Comparison of ENCODE assay signal across 1 cellular context in genomic region chr20:62119101-62119500, GRCh38.
TF ChIP-seq lines count a peak whose summit lies in the region.

No MANE protein-coding gene starts in this region.

TF ChIP-seq in HepG2, 621 proteins besides CTCF, POLR2A, EP300 and RAD21:
- TF ChIP-seq PBX2 (CRISPR knock-in tag; IDR thresholded peaks at IDR 0.05) = 0 out of 2 replicates have a peak, but pooled peaks have one; percentile 11
- no peak for TF ChIP-seq ZNF580 (CRISPR knock-in tag; IDR thresholded peaks at IDR 0.05; ENCODE audit: borderline replicate concordance, low read depth)
- TF ChIP-seq THAP9 (CRISPR knock-in tag; IDR thresholded peaks at IDR 0.05; ENCODE audit: borderline replicate concordance) = peak; percentile 12; the same call in 1 of the 2 replicates
- TF ChIP-seq ZBTB7A (CRISPR knock-in tag; IDR thresholded peaks at IDR 0.05) = 0 out of 2 replicates have a peak, but pooled peaks have one; percentile 18
- no peak for TF ChIP-seq AHR (CRISPR knock-in tag; IDR thresholded peaks at IDR 0.05)
- TF ChIP-seq KAT2B (IDR thresholded peaks at IDR 0.05; ENCODE audit: borderline replicate concordance, low read depth, low read length) = no peak
- no peak for TF ChIP-seq CEBPZ (IDR thresholded peaks at IDR 0.05; ENCODE audit: low read length)
- 0 out of 2 replicates have a peak, but pooled peaks have one; percentile 5 for TF ChIP-seq SMAD1 (CRISPR knock-in tag; IDR thresholded peaks at IDR 0.05; ENCODE audit: borderline replicate concordance, low read depth)
- TF ChIP-seq ZNF713 (CRISPR knock-in tag; IDR thresholded peaks at IDR 0.05) = no peak
- TF ChIP-seq ZFP91 (CRISPR knock-in tag; IDR thresholded peaks at IDR 0.05; ENCODE audit: borderline replicate concordance) = 0 out of 2 replicates have a peak, but pooled peaks have one; percentile 38
- TF ChIP-seq HOXA9 (CRISPR knock-in tag; IDR thresholded peaks at IDR 0.05; ENCODE audit: borderline replicate concordance) = no peak
- no peak for TF ChIP-seq PATZ1 (CRISPR knock-in tag; IDR thresholded peaks at IDR 0.05)
- no peak for TF ChIP-seq ZNF20 (CRISPR knock-in tag; IDR thresholded peaks at IDR 0.05)
- TF ChIP-seq EEA1 (CRISPR knock-in tag; IDR thresholded peaks at IDR 0.05; ENCODE audit: borderline replicate concordance) = no peak
- peak; percentile 53; the same call in 1 of the 2 replicates for TF ChIP-seq CEBPB (IDR thresholded peaks at IDR 0.05; ENCODE audit: borderline replicate concordance, low read depth, low read length)
- no peak for TF ChIP-seq PREB (CRISPR knock-in tag; IDR thresholded peaks at IDR 0.05)
- no peak for TF ChIP-seq E2F1 (CRISPR knock-in tag; IDR thresholded peaks at IDR 0.05)
- TF ChIP-seq HNRNPL (IDR thresholded peaks at IDR 0.05; ENCODE audit: low read depth, low read length) = 0 out of 2 replicates have a peak, but pooled peaks have one; percentile 2
- no peak for TF ChIP-seq GATAD2A (CRISPR knock-in tag; IDR thresholded peaks at IDR 0.05)
- no peak for TF ChIP-seq HOMEZ (CRISPR knock-in tag; IDR thresholded peaks at IDR 0.05; ENCODE audit: low read depth)
- TF ChIP-seq CEBPG (CRISPR knock-in tag; IDR thresholded peaks at IDR 0.05) = peak; percentile 27; the same call in 1 of the 2 replicates
- TF ChIP-seq ELF4 (CRISPR knock-in tag; IDR thresholded peaks at IDR 0.05; ENCODE audit: borderline replicate concordance) = no peak
- no peak for TF ChIP-seq ZNF253 (CRISPR knock-in tag; IDR thresholded peaks at IDR 0.05; ENCODE audit: borderline replicate concordance)
- no peak for TF ChIP-seq IKZF5 (CRISPR knock-in tag; IDR thresholded peaks at IDR 0.05)
- TF ChIP-seq SRY (CRISPR knock-in tag; IDR thresholded peaks at IDR 0.05) = 0 out of 2 replicates have a peak, but pooled peaks have one; percentile 9
- TF ChIP-seq ZNF124 (CRISPR knock-in tag; IDR thresholded peaks at IDR 0.05) = no peak
- no peak for TF ChIP-seq ATAD3A (CRISPR knock-in tag; IDR thresholded peaks at IDR 0.05)
- TF ChIP-seq ZNF30 (CRISPR knock-in tag; IDR thresholded peaks at IDR 0.05) = 0 out of 2 replicates have a peak, but pooled peaks have one; percentile 4
- TF ChIP-seq JUND (CRISPR knock-in tag; IDR thresholded peaks at IDR 0.05) = 0 out of 2 replicates have a peak, but pooled peaks have one; percentile 11
- no peak for TF ChIP-seq THAP7 (CRISPR knock-in tag; IDR thresholded peaks at IDR 0.05)
- no peak for TF ChIP-seq FOXM1 (CRISPR knock-in tag; IDR thresholded peaks at IDR 0.05)
